Comparison of ENCODE assay signal across 19 cellular contexts in genomic region chr2:69208023-69208595, GRCh38.
DNase-seq lines count a peak whose midpoint lies in the region; ATAC-seq and TF ChIP-seq lines count a peak whose summit lies in the region.
"Had no signal": no experiment of that assay in that cellular context is flagged by ENCODE, and none has a peak within 500 bp of the region (broad histone marks: within the 10 kb centered on the region; RNA-seq: fewer than 3 reads in every experiment).

No MANE protein-coding gene starts in this region.

- H3K36me3 ChIP-seq in adipocyte (ENCODE audit: control insufficient read depth, insufficient read depth, low read length, severe bottlenecking): no peaks in the 10 kb centered on the region

- no peaks in the 10 kb centered on the region for H3K27me3 ChIP-seq in adipocyte (replicated peaks; ENCODE audit: control insufficient read depth, insufficient read depth, low read length)
- H3K27me3 ChIP-seq in foreskin keratinocyte: no peaks in the 10 kb centered on the region

- no peaks in the 10 kb centered on the region for H3K9me3 ChIP-seq in adipocyte (ENCODE audit: control insufficient read depth, low read length)

- no peak overlapping the region for H3K4me3 Mint-ChIP-seq in HFFc6
- H3K4me3 Mint-ChIP-seq: nephron had no signal

- TF ChIP-seq CTCF in AG09319 (IDR thresholded peaks at IDR 0.05; ENCODE audit: low read depth, low read length): peak; percentile 17
- peak; percentile 62 for TF ChIP-seq CTCF in HFFc6 (IDR thresholded peaks at IDR 0.05)
- peak; percentile 49 for TF ChIP-seq CTCF in foreskin keratinocyte (conservative IDR thresholded peaks at IDR 0.05)

- peaks cover 9% of the 10 kb centered on the region for H3K4me1 ChIP-seq in adipocyte (ENCODE audit: control insufficient read depth, insufficient read depth, low read length)
- H3K4me1 ChIP-seq in foreskin keratinocyte: no peaks in the 10 kb centered on the region

- no peak overlapping the region for H3K27ac ChIP-seq in foreskin keratinocyte

- H3K4me1 Mint-ChIP-seq in HFFc6 (ENCODE audit: low read depth): peaks cover 2% of the 10 kb centered on the region

- H3K36me3 Mint-ChIP-seq in HFFc6 (ENCODE audit: low read depth): peaks cover 23% of the 10 kb centered on the region

- H3K27me3 Mint-ChIP-seq in HFFc6 (ENCODE audit: insufficient read depth): no peaks in the 10 kb centered on the region; the same call in 1 of the 2 replicates

- no peak overlapping the region for H3K27ac Mint-ChIP-seq in HFFc6
- H3K27ac Mint-ChIP-seq: nephron had no signal

- ATAC-seq in foreskin keratinocyte (no peak), HG02678 (IDR thresholded peaks at IDR 0.05; ENCODE audit: unreplicated experiment) (no peak), GM18868 (IDR thresholded peaks at IDR 0.05; ENCODE audit: unreplicated experiment) (no peak), HG03521 (IDR thresholded peaks at IDR 0.05; ENCODE audit: unreplicated experiment) (no peak)
- ATAC-seq: right cardiac atrium had no signal

- no peaks in the 10 kb centered on the region for H3K9me3 Mint-ChIP-seq in HFFc6
- H3K9me3 Mint-ChIP-seq: nephron had no signal

- no peak overlapping the region for H3K9ac ChIP-seq in adipocyte (ENCODE audit: low read length)

- H3K4me3 ChIP-seq in adipocyte (ENCODE audit: low read length): no peak overlapping the region

- DNase-seq in AG09319 (ENCODE audit: extremely low read depth, low read depth) (no peak), HFFc6 (no peak), adipocyte (ENCODE audit: low read depth) (peak; percentile 30), foreskin keratinocyte (no peak)
- no peak for DNase-seq in stimulated activated CD4-positive, alpha-beta T cell treated with anti-CD3 and anti-CD28 coated beads, Interleukin-2, amount 100 ng/mL, for 24 hours
- DNase-seq: anterior cingulate cortex; DMS 273 treated with DMSO at 0.1 percent for 48 hours; foreskin melanocyte; NCI-H1092 treated with DMSO at 0.1 percent for 48 hours; NK-92 treated with Interleukin-12 subunit alpha and Interleukin-12 subunit beta, amount 100 ng/mL, for 24 hours; right cardiac atrium; SHP77; stimulated activated CD4-positive, alpha-beta T cell treated with anti-CD3 and anti-CD28 coated beads, Interleukin-4, amount 100 ng/mL, for 4 hours; T-helper 9 cell; trophoblast cell had no signal
